ENCODE assay signal across 8 cellular contexts in the genomic region with DNA sequence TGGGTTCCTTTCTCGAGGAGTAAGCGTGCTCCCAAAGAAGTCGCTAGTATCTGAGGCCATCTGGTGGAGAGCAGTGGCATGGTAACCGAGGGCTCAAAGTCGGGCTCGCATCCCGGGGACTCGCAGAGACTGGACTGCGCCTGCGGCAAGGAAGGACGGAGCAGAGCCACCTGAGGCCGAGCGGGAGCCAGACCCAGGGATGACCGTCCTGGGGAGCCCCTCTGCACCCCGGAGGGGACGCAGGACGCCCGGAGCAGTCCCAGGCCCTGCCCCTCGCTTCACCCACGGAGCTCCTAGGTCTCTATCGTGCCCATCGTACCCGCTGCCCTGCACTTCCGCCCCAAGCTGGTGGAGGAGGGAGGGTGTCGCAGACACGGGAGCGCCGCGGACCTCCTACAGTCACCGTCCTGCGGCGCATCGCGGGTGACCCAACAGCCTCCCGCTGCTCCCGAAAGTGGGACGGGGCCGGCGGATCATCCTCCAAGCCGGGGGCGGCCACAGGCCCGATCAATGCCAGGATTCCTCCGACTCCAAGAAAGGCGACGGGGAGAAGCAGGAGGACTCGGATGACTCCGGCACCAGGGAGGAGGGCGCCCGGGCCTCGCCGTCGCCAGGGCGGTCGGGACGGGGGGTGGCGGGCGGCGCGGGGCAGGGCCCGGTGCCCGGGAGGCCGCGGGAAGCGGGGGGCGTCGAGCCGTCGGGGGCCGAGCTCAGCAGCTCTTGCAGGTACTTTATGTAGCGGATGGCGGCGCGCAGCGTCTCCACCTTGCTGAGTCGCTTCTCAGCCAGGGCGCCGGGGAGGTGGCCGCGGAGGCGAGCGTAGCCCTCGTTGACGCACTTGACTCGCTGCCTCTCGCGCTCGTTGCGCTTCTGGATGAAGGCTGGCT. TPM values are rescaled to one million over a fixed set of nuclear protein-coding genes. Genes with fewer than 3 reads are reported as not detected.
DNase-seq lines count a peak whose midpoint lies in the region; ATAC-seq lines count a peak whose summit lies in the region.

No MANE protein-coding gene starts in this region.

- H3K27ac ChIP-seq in BLaER1 treated with 17β-estradiol and CSF1 and Interleukin-3, amounts not matched to agents 10 nM and 100 nM: peak overlapping the region; percentile 2 to 83 (median 73); a peak in 20 of 22 replicates

- H3K9me3 ChIP-seq in BLaER1 treated with 17β-estradiol and CSF1 and Interleukin-3, amounts not matched to agents 10 nM and 100 nM (replicated peaks in 1 of 11): no peaks in the 10 kb centered on the region

- H4K20me1 ChIP-seq in BLaER1 treated with 17β-estradiol and CSF1 and Interleukin-3, amounts not matched to agents 10 nM and 100 nM: no peaks in the 10 kb centered on the region

- peaks cover 11% of the 10 kb centered on the region for H3K27me3 Mint-ChIP-seq in activated CD8-positive, alpha-beta T cell treated with anti-CD3 and anti-CD28 coated beads, Interleukin-2, amount 10 ng/mL, durations not matched to agents 7 days and 5 days (ENCODE audit: low read depth)

- DNase-seq in HK-2 (ENCODE audit: unreplicated experiment) (peak; percentile 97), NCI-H82 (lab: John Stamatoyannopoulos, UW) (peak; percentile 98), lung microvascular endothelial cell (ENCODE audit: low read depth in 2 of 2) (peak; percentile 72 to 86)
- peak; percentile 79 for DNase-seq in activated CD8-positive, alpha-beta T cell treated with anti-CD3 and anti-CD28 coated beads, Interleukin-2, amount 10 ng/mL, durations not matched to agents 7 days and 5 days
- DNase-seq in effector CD8-positive, alpha-beta T cell (lab: John Stamatoyannopoulos, UW): peak; percentile 41
- DNase-seq in stimulated activated CD4-positive, alpha-beta T cell treated with anti-CD3 and anti-CD28 coated beads, TNF-alpha, amount 100 ng/mL, for 24 hours (ENCODE audit: low read depth in 3 of 3): peak; percentile 57 to 78 (median 64)

- H3K36me3 Mint-ChIP-seq in activated CD8-positive, alpha-beta T cell treated with anti-CD3 and anti-CD28 coated beads, Interleukin-2, amount 10 ng/mL, durations not matched to agents 7 days and 5 days (ENCODE audit: low read depth): no peaks in the 10 kb centered on the region

- peaks cover 8% of the 10 kb centered on the region for H3K4me1 Mint-ChIP-seq in activated CD8-positive, alpha-beta T cell treated with anti-CD3 and anti-CD28 coated beads, Interleukin-2, amount 10 ng/mL, durations not matched to agents 7 days and 5 days (ENCODE audit: low read depth)

- CTCF ChIA-PET in activated CD8-positive, alpha-beta T cell treated with anti-CD3 and anti-CD28 coated beads, Interleukin-2, amount 10 ng/mL, durations not matched to agents 7 days and 5 days (lab: Charles Lee): interaction anchor here (0.6 to 2.8 kb wide), 19 partner anchors 12 to 226 kb away, joined by 3 to 30 read pairs (median 4); a partner anchor contains a TSS

- POLR2A ChIA-PET in activated CD8-positive, alpha-beta T cell treated with anti-CD3 and anti-CD28 coated beads, Interleukin-2, amount 10 ng/mL, durations not matched to agents 7 days and 5 days (lab: Charles Lee): no interaction called here

- H3K36me3 ChIP-seq in BLaER1 treated with 17β-estradiol and CSF1 and Interleukin-3, amounts not matched to agents 10 nM and 100 nM: no peaks in the 10 kb centered on the region

- peak overlapping the region; percentile 68 to 92 (median 81) for H3K4me2 ChIP-seq in BLaER1 treated with 17β-estradiol and CSF1 and Interleukin-3, amounts not matched to agents 10 nM and 100 nM

- peak; percentile 93 for ATAC-seq in GM19395 (IDR thresholded peaks at IDR 0.05; ENCODE audit: unreplicated experiment)
- peak; percentile 91 for ATAC-seq in activated CD8-positive, alpha-beta T cell treated with anti-CD3 and anti-CD28 coated beads, Interleukin-2, amount 10 ng/mL, durations not matched to agents 7 days and 5 days

- H3K9me3 Mint-ChIP-seq in activated CD8-positive, alpha-beta T cell treated with anti-CD3 and anti-CD28 coated beads, Interleukin-2, amount 10 ng/mL, durations not matched to agents 7 days and 5 days (ENCODE audit: insufficient read depth): no peaks in the 10 kb centered on the region

- H3K4me3 ChIP-seq in BLaER1 treated with 17β-estradiol and CSF1 and Interleukin-3, amounts not matched to agents 10 nM and 100 nM: peak overlapping the region; percentile 57 to 72 (median 68)

- peaks cover 0 to 7% (median 0%) of the 10 kb centered on the region in 11 experiments; a peak in 3 of 22 replicates for H3K27me3 ChIP-seq in BLaER1 treated with 17β-estradiol and CSF1 and Interleukin-3, amounts not matched to agents 10 nM and 100 nM

- peak overlapping the region; percentile 74 for H3K4me3 Mint-ChIP-seq in activated CD8-positive, alpha-beta T cell treated with anti-CD3 and anti-CD28 coated beads, Interleukin-2, amount 10 ng/mL, durations not matched to agents 7 days and 5 days

- peak overlapping the region; percentile 63 for H3K27ac Mint-ChIP-seq in activated CD8-positive, alpha-beta T cell treated with anti-CD3 and anti-CD28 coated beads, Interleukin-2, amount 10 ng/mL, durations not matched to agents 7 days and 5 days

- H3K4me1 ChIP-seq in BLaER1 treated with 17β-estradiol and CSF1 and Interleukin-3, amounts not matched to agents 10 nM and 100 nM: peaks cover 2 to 63% (median 40%) of the 10 kb centered on the region in 10 experiments

- H3K9ac ChIP-seq in BLaER1 treated with 17β-estradiol and CSF1 and Interleukin-3, amounts not matched to agents 10 nM and 100 nM: peak overlapping the region; percentile 64 to 89 (median 79)

RNA-seq across cellular contexts. Expression of a gene that starts 2.3 kb away (rescaled TPM):
- not detected for total RNA-seq in activated CD8-positive, alpha-beta T cell treated with anti-CD3 and anti-CD28 coated beads, Interleukin-2, amount 10 ng/mL, durations not matched to agents 7 days and 5 days
- total RNA-seq in lung microvascular endothelial cell: not detected in 2 replicates

RNA-seq across cellular contexts. Expression of a gene that starts 12.5 kb away (rescaled TPM):
- not detected for total RNA-seq in activated CD8-positive, alpha-beta T cell treated with anti-CD3 and anti-CD28 coated beads, Interleukin-2, amount 10 ng/mL, durations not matched to agents 7 days and 5 days
- total RNA-seq in lung microvascular endothelial cell: not detected in 2 replicates

RNA-seq across cellular contexts. Expression of a gene that starts 39.8 kb away (rescaled TPM):
- 10 to 100 TPM; 13.6 to 18.9 TPM for total RNA-seq in activated CD8-positive, alpha-beta T cell treated with anti-CD3 and anti-CD28 coated beads, Interleukin-2, amount 10 ng/mL, durations not matched to agents 7 days and 5 days
- total RNA-seq in lung microvascular endothelial cell: 45.3 and 60.9 TPM in 2 replicates

Comparison
In these comparisons a context has a peak if more than half of its experiments do, and no peak if none do; other contexts are left out.
1. Peak in every context shown above with its lines: DNase-seq, ATAC-seq, H3K4me3 ChIP-seq and H3K27ac ChIP-seq.
2. DNase-seq: peak in every context shown above with its lines; median percentile 98 in NCI-H82; 97 in HK-2; 79 in activated CD8-positive, alpha-beta T cell treated with anti-CD3 and anti-CD28 coated beads, Interleukin-2, amount 10 ng/mL, durations not matched to agents 7 days and 5 days; 79 in lung microvascular endothelial cell; 64 in stimulated activated CD4-positive, alpha-beta T cell treated with anti-CD3 and anti-CD28 coated beads, TNF-alpha, amount 100 ng/mL, for 24 hours; 41 in effector CD8-positive, alpha-beta T cell.